Comparison of ENCODE assay signal across 21 cellular contexts in the genomic region with DNA sequence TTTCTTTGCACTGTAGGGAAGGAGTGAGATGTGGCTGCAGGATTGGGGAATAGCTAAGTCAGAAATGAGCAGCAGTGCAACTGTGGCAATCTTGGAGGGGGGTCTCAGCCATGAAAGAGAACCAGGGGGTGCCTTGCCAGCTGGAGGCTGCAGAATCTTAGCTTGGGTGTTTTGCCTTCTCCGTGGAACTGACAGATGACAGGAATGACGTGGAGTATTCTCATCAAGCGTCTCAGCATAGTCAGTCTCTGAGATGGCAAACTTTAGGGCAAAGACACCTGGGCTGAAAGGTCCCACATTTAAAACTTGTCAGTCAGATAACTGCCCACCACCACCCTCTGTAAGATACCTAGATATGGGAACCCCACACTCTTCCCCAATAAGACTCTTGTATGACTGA.
"Had no signal": no experiment of that assay in that cellular context is flagged by ENCODE, and none has a peak within 500 bp of the region (broad histone marks: within the 10 kb centered on the region; RNA-seq: fewer than 3 reads in every experiment).

No MANE protein-coding gene starts in this region.

- DNase-seq: activated CD4-positive, alpha-beta T cell treated with anti-CD3 and anti-CD28 coated beads for 36 hours; activated CD4-positive, alpha-beta T cell treated with anti-CD3 and anti-CD28 coated beads, Interleukin-2, amount 50 U/mL, for 48 hours; activated gamma-delta T cell treated with Interleukin-2 at 50 U/mL for 16 hours; effector memory CD8-positive, alpha-beta T cell; glutamatergic neuron; hypothalamus; lower lobe of right lung; midbrain; nephron progenitor cell; nucleus accumbens; posterior cingulate gyrus; retina had no signal

- H3K4me1 ChIP-seq: lower lobe of right lung, vagina had no signal

- H3K27me3 Mint-ChIP-seq: activated CD4-positive, alpha-beta T cell treated with anti-CD3 and anti-CD28 coated beads for 36 hours; stimulated activated naive CD8-positive, alpha-beta T cell treated with anti-CD3 and anti-CD28 coated beads, Interleukin-15, Interleukin-2, amounts not matched to agents 100 ng/mL and 50 ng/mL, for 24 hours had no signal

- H3K36me3 Mint-ChIP-seq: activated naive CD4-positive, alpha-beta T cell treated with anti-CD3 and anti-CD28 coated beads, Interleukin-2, amount 50 U/mL, for 72 hours had no signal

- H3K9me3 ChIP-seq: adrenal gland, lower lobe of right lung, vagina had no signal

- ATAC-seq: activated CD4-positive, alpha-beta T cell treated with anti-CD3 and anti-CD28 coated beads for 36 hours; activated naive CD4-positive, alpha-beta T cell treated with anti-CD3 and anti-CD28 coated beads, Interleukin-2, amount 50 U/mL, for 72 hours; effector memory CD8-positive, alpha-beta T cell; lower lobe of right lung had no signal

- H3K4me3 ChIP-seq: adrenal gland, cardiac muscle cell, lower lobe of right lung, vagina had no signal

- H3K27ac Mint-ChIP-seq: activated CD4-positive, alpha-beta T cell treated with anti-CD3 and anti-CD28 coated beads for 36 hours; activated naive CD4-positive, alpha-beta T cell treated with anti-CD3 and anti-CD28 coated beads, Interleukin-2, amount 50 U/mL, for 72 hours; activated T-helper 1 cell treated with anti-CD3 and anti-CD28 coated beads, Interleukin-12 subunit alpha, Interleukin-12 subunit beta, Interleukin-2, Interleukin-4 antibody, amounts not matched to agents 30 ng/mL and 10 ng/mL and 1 ng/mL, durations not matched to agents 14 hours and 24 hours and 36 hours; effector memory CD8-positive, alpha-beta T cell; stimulated activated naive CD8-positive, alpha-beta T cell treated with anti-CD3 and anti-CD28 coated beads, Interleukin-15, Interleukin-2, amounts not matched to agents 100 ng/mL and 50 ng/mL, for 24 hours; T-helper 2 cell treated with Interferon-gamma antibody and Interleukin-4, amounts not matched to agents 5 μg/mL and 100 μg/mL, for 36 hours; WTC11 had no signal

- H3K9me3 Mint-ChIP-seq: activated naive CD4-positive, alpha-beta T cell treated with anti-CD3 and anti-CD28 coated beads, Interleukin-2, amount 50 U/mL, for 72 hours; activated T-helper 1 cell treated with anti-CD3 and anti-CD28 coated beads, Interleukin-12 subunit alpha, Interleukin-12 subunit beta, Interleukin-2, Interleukin-4 antibody, amounts not matched to agents 30 ng/mL and 10 ng/mL and 1 ng/mL, durations not matched to agents 14 hours and 24 hours and 36 hours; effector memory CD8-positive, alpha-beta T cell; nephron progenitor cell; stimulated activated naive CD8-positive, alpha-beta T cell treated with anti-CD3 and anti-CD28 coated beads, Interleukin-15, Interleukin-2, amounts not matched to agents 100 ng/mL and 50 ng/mL, for 24 hours; T-helper 2 cell treated with Interferon-gamma antibody and Interleukin-4, amounts not matched to agents 5 μg/mL and 100 μg/mL, for 36 hours; WTC11 had no signal

- H3K4me3 Mint-ChIP-seq: activated CD4-positive, alpha-beta T cell treated with anti-CD3 and anti-CD28 coated beads for 36 hours; activated T-helper 1 cell treated with anti-CD3 and anti-CD28 coated beads, Interleukin-12 subunit alpha, Interleukin-12 subunit beta, Interleukin-2, Interleukin-4 antibody, amounts not matched to agents 30 ng/mL and 10 ng/mL and 1 ng/mL, durations not matched to agents 14 hours and 24 hours and 36 hours; effector memory CD8-positive, alpha-beta T cell; nephron progenitor cell; stimulated activated naive CD8-positive, alpha-beta T cell treated with anti-CD3 and anti-CD28 coated beads, Interleukin-15, Interleukin-2, amounts not matched to agents 100 ng/mL and 50 ng/mL, for 24 hours; T-helper 2 cell treated with Interferon-gamma antibody and Interleukin-4, amounts not matched to agents 5 μg/mL and 100 μg/mL, for 36 hours; WTC11 had no signal

- H3K27ac ChIP-seq: adrenal gland, cardiac muscle cell, foreskin keratinocyte, lower lobe of right lung, vagina had no signal

- H3K36me3 ChIP-seq: adrenal gland, cardiac muscle cell, lower lobe of right lung, vagina had no signal

- H3K27me3 ChIP-seq: adrenal gland, cardiac muscle cell, foreskin keratinocyte, vagina had no signal
